In genomic region chr20:40683221-40683893, GRCh38 we compare ENCODE assay signal across 10 cellular contexts. TPM values are rescaled to one million over a fixed set of nuclear protein-coding genes. Genes with fewer than 3 reads are reported as not detected.
DNase-seq lines count a peak whose midpoint lies in the region; ATAC-seq lines count a peak whose summit lies in the region.
"Had no signal": no experiment of that assay in that cellular context is flagged by ENCODE, and none has a peak within 500 bp of the region (broad histone marks: within the 10 kb centered on the region; RNA-seq: fewer than 3 reads in every experiment).

No MANE protein-coding gene starts in this region.

- peak; percentile 13 for ATAC-seq in left lobe of liver
- no peak for ATAC-seq in HG03354 (IDR thresholded peaks at IDR 0.05; ENCODE audit: poor library complexity, severe bottlenecking, unreplicated experiment)
- no peak for ATAC-seq in GM19467 (IDR thresholded peaks at IDR 0.05; ENCODE audit: unreplicated experiment)
- no peak for ATAC-seq in GM19324 (IDR thresholded peaks at IDR 0.05; ENCODE audit: low FRiP score, unreplicated experiment)

- peaks cover 65% of the 10 kb centered on the region for H3K36me3 Mint-ChIP-seq in dendritic cell treated with granulocyte-macrophage colony-stimulating factor and Interleukin-4, amounts not matched to agents 40 ng/mL and 50 ng/mL, for 4 days (ENCODE audit: low read depth)

- peak overlapping the region; percentile 28 for H3K4me3 ChIP-seq in H7 (ENCODE audit: insufficient read depth, low read depth, low read length)
- H3K4me3 ChIP-seq in skin epidermis = peak overlapping the region; percentile 12 to 80 (median 23)

- peak overlapping the region; percentile 97 for H3K27ac Mint-ChIP-seq in dendritic cell treated with granulocyte-macrophage colony-stimulating factor and Interleukin-4, amounts not matched to agents 40 ng/mL and 50 ng/mL, for 4 days

- peaks cover 20% of the 10 kb centered on the region for H3K27me3 Mint-ChIP-seq in dendritic cell treated with granulocyte-macrophage colony-stimulating factor and Interleukin-4, amounts not matched to agents 40 ng/mL and 50 ng/mL, for 4 days

- H3K27ac ChIP-seq in skin epidermis = peak overlapping the region in 19 of 21 experiments; percentile 53 to 95 (median 71)

- intact Hi-C loops in dendritic cell treated with granulocyte-macrophage colony-stimulating factor and Interleukin-4, amounts not matched to agents 40 ng/mL and 50 ng/mL, for 4 days (cut with micrococcal nuclease) = loop anchor here (5.0 to 10.0 kb wide), 3 partner anchors 176 to 419 kb away; no protein-coding TSS in a partner anchor

- DNase-seq in H7 (peak; percentile 76), left lobe of liver (ENCODE audit: low spot score) (peak; percentile 55), dedifferentiated amniotic fluid mesenchymal stem cell (ENCODE audit: extremely low spot score) (no peak)
- DNase-seq: NCI-H524 treated with DMSO at 0.1 percent for 48 hours had no signal

- no peaks in the 10 kb centered on the region for H3K36me3 ChIP-seq in H7 (replicated peaks; ENCODE audit: control insufficient read depth, insufficient read depth, low read length)

- peaks cover 92% of the 10 kb centered on the region for H3K27me3 ChIP-seq in H7 (ENCODE audit: control insufficient read depth, insufficient read depth, low read length)

- H3K9me3 Mint-ChIP-seq in dendritic cell treated with granulocyte-macrophage colony-stimulating factor and Interleukin-4, amounts not matched to agents 40 ng/mL and 50 ng/mL, for 4 days = no peaks in the 10 kb centered on the region
- H3K9me3 Mint-ChIP-seq: central memory CD8-positive, alpha-beta T cell had no signal

- peak overlapping the region; percentile 100 for H3K4me3 Mint-ChIP-seq in dendritic cell treated with granulocyte-macrophage colony-stimulating factor and Interleukin-4, amounts not matched to agents 40 ng/mL and 50 ng/mL, for 4 days
- H3K4me3 Mint-ChIP-seq: central memory CD8-positive, alpha-beta T cell had no signal

- peaks cover 59% of the 10 kb centered on the region for H3K4me1 Mint-ChIP-seq in dendritic cell treated with granulocyte-macrophage colony-stimulating factor and Interleukin-4, amounts not matched to agents 40 ng/mL and 50 ng/mL, for 4 days (ENCODE audit: low read depth)

RNA-seq across cellular contexts. Expression of gene MAFB, which starts 5.7 kb away (rescaled TPM):
- total RNA-seq in H7 (2014; rRNA removed; shearing (Covaris generic)) = 2.4 and 4.2 TPM in 2 replicates
- 35.3 TPM for total RNA-seq in left lobe of liver
